In genomic region chr10:102409604-102410426, GRCh38 we compare ENCODE assay signal across 9 cellular contexts. TPM values are rescaled to one million over a fixed set of nuclear protein-coding genes. Genes with fewer than 3 reads are reported as not detected.
A peak's percentile ranks its signal among the peaks of the same experiment; 100 is the strongest.
DNase-seq lines count a peak whose midpoint lies in the region; ATAC-seq and TF ChIP-seq lines count a peak whose summit lies in the region.
"Had no signal": no experiment of that assay in that cellular context is flagged by ENCODE, and none has a peak within 500 bp of the region (broad histone marks: within the 10 kb centered on the region; RNA-seq: fewer than 3 reads in every experiment).

No MANE protein-coding gene starts in this region.

- no peak for DNase-seq in activated CD4-positive, alpha-beta memory T cell treated with anti-CD3 and anti-CD28 coated beads for 36 hours
- DNase-seq in fibroblast of pulmonary artery (ENCODE audit: low read depth) (no peak), trophoblast cell (peak in 1 of 2 donors; percentile 46), DMS114 treated with DMSO at 0.1 percent for 48 hours (lab: John Stamatoyannopoulos, UW; ENCODE audit: unreplicated experiment) (no peak), cerebellar cortex (ENCODE audit: low spot score) (no peak)

- H3K79me2 ChIP-seq in trophoblast cell (ENCODE audit: control insufficient read depth, insufficient read depth, low read length, poor library complexity), result no peaks in the 10 kb centered on the region

- H4K8ac ChIP-seq in trophoblast cell (ENCODE audit: low read depth, low read length), result no peak overlapping the region

- H3K18ac ChIP-seq in trophoblast cell (ENCODE audit: low read length), result no peak overlapping the region

- no peak overlapping the region for H2AFZ ChIP-seq in trophoblast cell (ENCODE audit: insufficient read depth, low read length, poor library complexity)

- H3K27me3 ChIP-seq in trophoblast cell (ENCODE audit: insufficient read depth, low read length), result peaks cover 46% of the 10 kb centered on the region

- no peak overlapping the region for H2BK120ac ChIP-seq in trophoblast cell (ENCODE audit: insufficient read depth, low read length, poor library complexity)

- intact Hi-C loops in activated CD4-positive, alpha-beta memory T cell treated with anti-CD3 and anti-CD28 coated beads for 36 hours (cut with micrococcal nuclease), result loop anchor here (1.0 kb wide), 1 partner anchor 10 kb away; the partner anchor contains the start of gene FBXL15

- no peak overlapping the region for H3K23ac ChIP-seq in trophoblast cell (ENCODE audit: low read length)

- H3K4me1 Mint-ChIP-seq in activated CD4-positive, alpha-beta memory T cell treated with anti-CD3 and anti-CD28 coated beads for 36 hours (ENCODE audit: low read depth), result peaks cover 30% of the 10 kb centered on the region

- CTCF ChIA-PET in activated CD4-positive, alpha-beta memory T cell treated with anti-CD3 and anti-CD28 coated beads for 36 hours (lab: Charles Lee), result interaction anchor here (0.7 to 2.4 kb wide), 8 partner anchors 10 to 240 kb away, joined by 3 to 32 read pairs (median 7); partner anchors contain the start of genes FBXL15 and NFKB2

- no peak overlapping the region for H3K4ac ChIP-seq in trophoblast cell (ENCODE audit: low read depth, low read length)

- H3K14ac ChIP-seq in trophoblast cell (ENCODE audit: low read length), result no peak overlapping the region

- H4K12ac ChIP-seq in trophoblast cell (ENCODE audit: low read depth, low read length), result no peak overlapping the region

- peaks cover 22% of the 10 kb centered on the region for H3K27me3 Mint-ChIP-seq in activated CD4-positive, alpha-beta memory T cell treated with anti-CD3 and anti-CD28 coated beads for 36 hours

- H3K9me3 ChIP-seq in ES-I3 (ENCODE audit: control insufficient read depth, insufficient read depth, low read length) (no peaks in the 10 kb centered on the region), trophoblast cell (ENCODE audit: insufficient read depth, low read depth, low read length) (peaks cover 9% of the 10 kb centered on the region)

- no peaks in the 10 kb centered on the region for H3K9me3 Mint-ChIP-seq in activated CD4-positive, alpha-beta memory T cell treated with anti-CD3 and anti-CD28 coated beads for 36 hours

- peak overlapping the region; percentile 74 for H3K4me2 ChIP-seq in trophoblast cell (ENCODE audit: low read length)

- no peaks in the 10 kb centered on the region for H3K79me1 ChIP-seq in trophoblast cell (ENCODE audit: low read length)

- H3K27ac Mint-ChIP-seq in activated CD4-positive, alpha-beta memory T cell treated with anti-CD3 and anti-CD28 coated beads for 36 hours, result peak overlapping the region; percentile 3

- H3K27ac ChIP-seq in trophoblast cell (ENCODE audit: low read depth, low read length), result no peak overlapping the region

- peak overlapping the region; percentile 74 for H3K4me3 Mint-ChIP-seq in activated CD4-positive, alpha-beta memory T cell treated with anti-CD3 and anti-CD28 coated beads for 36 hours

- WGBS in trophoblast cell (ENCODE audit: extremely low coverage, insufficient coverage, insufficient read length), result no CpG with 5 or more reads among the region's 24 CpGs

- no peak overlapping the region for H2BK5ac ChIP-seq in trophoblast cell (ENCODE audit: low read depth, low read length, poor library complexity)

- H3K36me3 Mint-ChIP-seq in activated CD4-positive, alpha-beta memory T cell treated with anti-CD3 and anti-CD28 coated beads for 36 hours, result no peaks in the 10 kb centered on the region

- H2BK12ac ChIP-seq in trophoblast cell (ENCODE audit: low read length), result no peak overlapping the region

- H3K4me1 ChIP-seq in ES-I3 (ENCODE audit: insufficient read depth, low read length), result peaks cover 21% of the 10 kb centered on the region
- H3K4me1 ChIP-seq in trophoblast cell (ENCODE audit: control insufficient read depth in 1 of 2, insufficient read depth in 2 of 2, low read length in 2 of 2), result peaks cover 4 to 13% of the 10 kb centered on the region in 2 experiments

- H3K4me3 ChIP-seq in fibroblast of pulmonary artery (replicated peaks; ENCODE audit: low read depth, low read length), result peak overlapping the region; percentile 46
- no peak overlapping the region for H3K4me3 ChIP-seq in trophoblast cell (ENCODE audit: low read depth, low read length)

- H4K91ac ChIP-seq in trophoblast cell (ENCODE audit: low read depth, low read length), result no peak overlapping the region

- H2AK5ac ChIP-seq in trophoblast cell (ENCODE audit: low read length), result no peak overlapping the region

- peak overlapping the region; percentile 60 for H3K9ac ChIP-seq in ES-I3 (ENCODE audit: low read depth, low read length)
- H3K9ac ChIP-seq in trophoblast cell (ENCODE audit: low read length), result no peak overlapping the region

- H3K36me3 ChIP-seq in ES-I3 (ENCODE audit: insufficient read depth, low read length) (no peaks in the 10 kb centered on the region), trophoblast cell (ENCODE audit: control insufficient read depth in 1 of 2, insufficient read depth in 2 of 2, low read length in 2 of 2) (no peaks in the 10 kb centered on the region)

- no peak for ATAC-seq in HG02571 (IDR thresholded peaks at IDR 0.05; ENCODE audit: unreplicated experiment)
- ATAC-seq in HG03457 (IDR thresholded peaks at IDR 0.05; ENCODE audit: unreplicated experiment), result no peak

- POLR2A ChIA-PET in activated CD4-positive, alpha-beta memory T cell treated with anti-CD3 and anti-CD28 coated beads for 36 hours (lab: Charles Lee), result interaction anchor here (0.9 to 2.4 kb wide), 4 partner anchors 10 to 26 kb away, joined by 3 to 12 read pairs (median 10); partner anchors contain the start of genes FBXL15 and NFKB2

- TF ChIP-seq CTCF in fibroblast of pulmonary artery (IDR thresholded peaks at IDR 0.05; ENCODE audit: low read length, missing control alignments), result no peak

RNA-seq across cellular contexts. Expression of gene PSD, which starts 8.8 kb away (rescaled TPM):
- 1 to 10 TPM; 4.2 to 4.4 TPM for total RNA-seq in activated CD4-positive, alpha-beta memory T cell treated with anti-CD3 and anti-CD28 coated beads for 36 hours
- 0.78 and 0.92 TPM in 2 replicates for polyA plus RNA-seq in trophoblast cell (2013)

RNA-seq across cellular contexts. Expression of gene FBXL15, which starts 10.8 kb away (rescaled TPM):
- 10 to 100 TPM; 10.8 to 11.4 TPM for total RNA-seq in activated CD4-positive, alpha-beta memory T cell treated with anti-CD3 and anti-CD28 coated beads for 36 hours
- polyA plus RNA-seq in trophoblast cell (2013), result 6.1 and 6.6 TPM in 2 replicates

RNA-seq across cellular contexts. Expression of gene NFKB2, which starts 14.3 kb away (rescaled TPM):
- total RNA-seq in activated CD4-positive, alpha-beta memory T cell treated with anti-CD3 and anti-CD28 coated beads for 36 hours, result 100 to 1,000 TPM; 241 to 242 TPM
- 30.6 and 31.3 TPM in 2 replicates for polyA plus RNA-seq in trophoblast cell (2013)

RNA-seq across cellular contexts. Expression of gene CUEDC2, which starts 22.6 kb away (rescaled TPM):
- 10 to 100 TPM; 68.6 to 68.9 TPM for total RNA-seq in activated CD4-positive, alpha-beta memory T cell treated with anti-CD3 and anti-CD28 coated beads for 36 hours
- polyA plus RNA-seq in trophoblast cell (2013), result 45.8 and 49.8 TPM in 2 replicates

RNA-seq across cellular contexts. Expression of gene C10orf95, which starts 41.5 kb away (rescaled TPM):
- total RNA-seq in activated CD4-positive, alpha-beta memory T cell treated with anti-CD3 and anti-CD28 coated beads for 36 hours, result under 1 TPM; 0.19 to 0.48 TPM
- 17.4 and 19.7 TPM in 2 replicates for polyA plus RNA-seq in trophoblast cell (2013)
- total RNA-seq: skeletal muscle tissue had no signal
